ENCODE assay signal across 30 cellular contexts in genomic region chr1:147643974-147644373, GRCh38.
"Had no signal": no experiment of that assay in that cellular context is flagged by ENCODE, and none has a peak within 500 bp of the region (broad histone marks: within the 10 kb centered on the region; RNA-seq: fewer than 3 reads in every experiment).

No MANE protein-coding gene starts in this region.

- H3K4me3 Mint-ChIP-seq: activated CD4-positive, alpha-beta memory T cell treated with anti-CD3 and anti-CD28 coated beads, Interleukin-2, amount 10 ng/mL, durations not matched to agents 7 days and 5 days; activated CD4-positive, alpha-beta T cell treated with anti-CD3 and anti-CD28 coated beads for 36 hours; activated CD4-positive, alpha-beta T cell treated with anti-CD3 and anti-CD28 coated beads, Interleukin-2, amount 10 ng/mL, durations not matched to agents 24 days and 14 days; activated naive CD8-positive, alpha-beta T cell; activated T-cell treated with anti-CD3 and anti-CD28 coated beads, Interleukin-2, amount 50 U/mL, for 24 hours; brain; dendritic cell treated with granulocyte-macrophage colony-stimulating factor and Interleukin-4, amounts not matched to agents 40 ng/mL and 50 ng/mL, for 4 days; endodermal cell; WTC11 had no signal

- H3K9me3 ChIP-seq: ascending aorta, breast epithelium, heart left ventricle had no signal

- ATAC-seq: activated CD4-positive, alpha-beta T cell treated with anti-CD3 and anti-CD28 coated beads for 36 hours; esophagus mucosa; heart left ventricle; WTC11 had no signal

- H3K4me3 ChIP-seq: ascending aorta, breast epithelium, cardiac muscle cell, coronary artery, dorsolateral prefrontal cortex, heart left ventricle had no signal

- H3K27me3 ChIP-seq: ascending aorta, breast epithelium, cardiac muscle cell, dorsolateral prefrontal cortex, heart left ventricle had no signal

- H3K9me3 Mint-ChIP-seq: activated CD4-positive, alpha-beta memory T cell treated with anti-CD3 and anti-CD28 coated beads, Interleukin-2, amount 10 ng/mL, durations not matched to agents 7 days and 5 days; activated CD4-positive, alpha-beta T cell treated with anti-CD3 and anti-CD28 coated beads, Interleukin-2, amount 10 ng/mL, durations not matched to agents 24 days and 14 days; activated T-cell treated with anti-CD3 and anti-CD28 coated beads, Interleukin-2, amount 50 U/mL, for 24 hours; brain; dendritic cell treated with granulocyte-macrophage colony-stimulating factor and Interleukin-4, amounts not matched to agents 40 ng/mL and 50 ng/mL, for 4 days; endodermal cell; WTC11 had no signal

- H3K4me1 Mint-ChIP-seq: endodermal cell had no signal

- H3K27me3 Mint-ChIP-seq: activated CD4-positive, alpha-beta memory T cell treated with anti-CD3 and anti-CD28 coated beads, Interleukin-2, amount 10 ng/mL, durations not matched to agents 7 days and 5 days; activated CD4-positive, alpha-beta T cell treated with anti-CD3 and anti-CD28 coated beads for 36 hours; activated CD4-positive, alpha-beta T cell treated with anti-CD3 and anti-CD28 coated beads, Interleukin-2, amount 10 ng/mL, durations not matched to agents 24 days and 14 days; activated naive CD8-positive, alpha-beta T cell; activated T-cell treated with anti-CD3 and anti-CD28 coated beads, Interleukin-2, amount 50 U/mL, for 24 hours; brain; dendritic cell treated with granulocyte-macrophage colony-stimulating factor and Interleukin-4, amounts not matched to agents 40 ng/mL and 50 ng/mL, for 4 days had no signal

- DNase-seq: activated CD4-positive, alpha-beta memory T cell treated with anti-CD3 and anti-CD28 coated beads, Interleukin-2, amount 10 ng/mL, durations not matched to agents 7 days and 5 days; activated CD4-positive, alpha-beta T cell treated with anti-CD3 and anti-CD28 coated beads for 36 hours; activated CD4-positive, alpha-beta T cell treated with anti-CD3 and anti-CD28 coated beads, Interleukin-2, amount 10 ng/mL, durations not matched to agents 24 days and 14 days; activated CD4-positive, CD25-positive, alpha-beta regulatory T cell treated with anti-CD3 and anti-CD28 coated beads, Interleukin-2, amount 50 U/mL, for 72 hours; activated CD8-positive, alpha-beta memory T cell treated with anti-CD3 and anti-CD28 coated beads, Interleukin-2, amount 50 U/mL, for 48 hours; activated effector memory CD4-positive, alpha-beta T cell treated with Interleukin-2 at 50 U/mL for 16 hours; activated gamma-delta T cell treated with Interleukin-2 at 50 U/mL for 16 hours; activated naive CD4-positive, alpha-beta T cell treated with anti-CD3 and anti-CD28 coated beads, Interleukin-2, amount 50 U/mL, for 16 hours; activated naive CD4-positive, alpha-beta T cell treated with Interleukin-2 at 50 U/mL for 16 hours; activated T-cell treated with anti-CD3 and anti-CD28 coated beads for 4 hours; activated T-cell treated with anti-CD3 and anti-CD28 coated beads, Interleukin-2, amount 50 U/mL, for 24 hours; central memory CD4-positive, alpha-beta T cell; dorsolateral prefrontal cortex; effector memory CD4-positive, alpha-beta T cell; endodermal cell; foreskin fibroblast; glutamatergic neuron; heart left ventricle; hypothalamus; T-helper 1 cell; T-helper 2 cell had no signal

- H3K27ac ChIP-seq: ascending aorta, breast epithelium, cardiac muscle cell, coronary artery, dorsolateral prefrontal cortex, heart left ventricle had no signal

- H3K4me1 ChIP-seq: ascending aorta, breast epithelium had no signal

- H3K27ac Mint-ChIP-seq: activated CD4-positive, alpha-beta memory T cell treated with anti-CD3 and anti-CD28 coated beads, Interleukin-2, amount 10 ng/mL, durations not matched to agents 7 days and 5 days; activated CD4-positive, alpha-beta T cell treated with anti-CD3 and anti-CD28 coated beads for 36 hours; activated CD4-positive, alpha-beta T cell treated with anti-CD3 and anti-CD28 coated beads, Interleukin-2, amount 10 ng/mL, durations not matched to agents 24 days and 14 days; activated naive CD8-positive, alpha-beta T cell; activated T-cell treated with anti-CD3 and anti-CD28 coated beads, Interleukin-2, amount 50 U/mL, for 24 hours; dendritic cell treated with granulocyte-macrophage colony-stimulating factor and Interleukin-4, amounts not matched to agents 40 ng/mL and 50 ng/mL, for 4 days; endodermal cell; WTC11 had no signal
